ENCODE assay signal across 22 cellular contexts in genomic region chr4:159414305-159414704, GRCh38.
"Had no signal": no experiment of that assay in that cellular context is flagged by ENCODE, and none has a peak within 500 bp of the region (broad histone marks: within the 10 kb centered on the region; RNA-seq: fewer than 3 reads in every experiment).

No MANE protein-coding gene starts in this region.

- H3K27ac ChIP-seq: HL-60, RWPE1, SJSA1, SK-N-MC had no signal

- H3K36me3 ChIP-seq: SJSA1 had no signal

- ATAC-seq: Panc1, PC-3 had no signal

- DNase-seq: KBM-7; MV-4-11; NCI-H1048; NCI-H1105; NCI-H1417; NCI-H1436 treated with DMSO at 0.1 percent for 48 hours; NCI-H1694; NCI-H1930; NCI-H2081; NCI-H2107; NCI-H2227 treated with DMSO at 0.1 percent for 48 hours; NCI-H524 treated with DMSO at 0.1 percent for 48 hours; NCI-H69; NCI-H774; NK-92 treated with Interleukin-12 subunit alpha and Interleukin-12 subunit beta, amount 100 ng/mL, for 24 hours; PC-3; SIG-M5 had no signal

- H3K27me3 ChIP-seq: SJSA1 had no signal

- H3K4me3 ChIP-seq: SJSA1, SK-N-MC had no signal
